ENCODE assay signal across 14 cellular contexts in genomic region chr4:47510036-47510435, GRCh38. TPM values are rescaled to one million over a fixed set of nuclear protein-coding genes. Genes with fewer than 3 reads are reported as not detected.
A peak's percentile ranks its signal among the peaks of the same experiment; 100 is the strongest.
DNase-seq lines count a peak whose midpoint lies in the region; ATAC-seq, FAIRE-seq and TF ChIP-seq lines count a peak whose summit lies in the region.
"Had no signal": no experiment of that assay in that cellular context is flagged by ENCODE, and none has a peak within 500 bp of the region (broad histone marks: within the 10 kb centered on the region; RNA-seq: fewer than 3 reads in every experiment).

No MANE protein-coding gene starts in this region.

- ATAC-seq in GM19463 (IDR thresholded peaks at IDR 0.05; ENCODE audit: unreplicated experiment) (peak; percentile 14), HG03159 (IDR thresholded peaks at IDR 0.05; ENCODE audit: unreplicated experiment) (peak; percentile 19), GM18873 (IDR thresholded peaks at IDR 0.05; ENCODE audit: low FRiP score, unreplicated experiment) (no peak)
- peak; percentile 28 for ATAC-seq in stimulated activated naive B cell treated with anti-CD40 and anti-IgM and Interleukin-4, amounts not matched to agents 10 μg/mL and 1 μg/mL and 100 μg/mL, for 72 hours (replicated peaks)
- ATAC-seq: activated CD8-positive, alpha-beta T cell treated with anti-CD3 and anti-CD28 coated beads, Interleukin-2, amount 10 ng/mL, durations not matched to agents 7 days and 5 days had no signal

- no peak for FAIRE-seq in endothelial cell of umbilical vein (lab: Jason Lieb, UNC)

- H2AFZ ChIP-seq in endothelial cell of umbilical vein (ENCODE audit: low read depth, low read length): peak overlapping the region; percentile 78

- DNase-seq in endothelial cell of umbilical vein (ENCODE audit: low read depth, low spot score) (no peak), hepatic stellate cell (ENCODE audit: low spot score) (no peak), osteocyte (ENCODE audit: extremely low spot score, unreplicated experiment) (no peak)
- no peak for DNase-seq in stimulated activated naive B cell treated with anti-CD40 and anti-IgM and Interleukin-4, amounts not matched to agents 10 μg/mL and 1 μg/mL and 100 μg/mL, for 72 hours
- no peak for DNase-seq in activated CD4-positive, alpha-beta memory T cell treated with anti-CD3 and anti-CD28 coated beads for 36 hours
- DNase-seq: activated CD8-positive, alpha-beta T cell treated with anti-CD3 and anti-CD28 coated beads, Interleukin-2, amount 10 ng/mL, durations not matched to agents 7 days and 5 days; anterior cingulate cortex; left cardiac atrium; SJCRH30 had no signal

- CTCF ChIA-PET in endothelial cell of umbilical vein (lab: Charles Lee): interaction anchor here (1.0 to 4.0 kb wide), 10 partner anchors 10 to 57 kb away, joined by 3 to 22 read pairs (median 4); partner anchors contain the start of gene ATP10D
- CTCF ChIA-PET in activated CD4-positive, alpha-beta memory T cell treated with anti-CD3 and anti-CD28 coated beads for 36 hours (lab: Charles Lee): no interaction called here

- H3K27ac Mint-ChIP-seq in stimulated activated naive B cell treated with anti-CD40 and anti-IgM and Interleukin-4, amounts not matched to agents 10 μg/mL and 1 μg/mL and 100 μg/mL, for 72 hours: peak overlapping the region; percentile 63
- no peak overlapping the region for H3K27ac Mint-ChIP-seq in activated CD4-positive, alpha-beta memory T cell treated with anti-CD3 and anti-CD28 coated beads for 36 hours
- no peak overlapping the region for H3K27ac Mint-ChIP-seq in osteocyte (ENCODE audit: unreplicated experiment)
- H3K27ac Mint-ChIP-seq: activated CD8-positive, alpha-beta T cell treated with anti-CD3 and anti-CD28 coated beads, Interleukin-2, amount 10 ng/mL, durations not matched to agents 7 days and 5 days; stimulated activated naive CD8-positive, alpha-beta T cell treated with anti-CD3 and anti-CD28 coated beads, Interleukin-15, Interleukin-2, amounts not matched to agents 100 ng/mL and 50 ng/mL, for 24 hours had no signal

- H3K4me1 Mint-ChIP-seq in stimulated activated naive B cell treated with anti-CD40 and anti-IgM and Interleukin-4, amounts not matched to agents 10 μg/mL and 1 μg/mL and 100 μg/mL, for 72 hours: peaks cover 44 to 77% of the 10 kb centered on the region in 2 donors
- H3K4me1 Mint-ChIP-seq in activated CD4-positive, alpha-beta memory T cell treated with anti-CD3 and anti-CD28 coated beads for 36 hours (ENCODE audit: low read depth): peaks cover 4% of the 10 kb centered on the region
- H3K4me1 Mint-ChIP-seq in osteocyte (ENCODE audit: unreplicated experiment): peaks cover 20% of the 10 kb centered on the region

- no peak overlapping the region for H3K4me2 ChIP-seq in endothelial cell of umbilical vein (ENCODE audit: insufficient read depth, low read length)

- H3K9me3 ChIP-seq in endothelial cell of umbilical vein (replicated peaks; ENCODE audit: control insufficient read depth, insufficient read depth, low read length): no peaks in the 10 kb centered on the region
- H3K9me3 ChIP-seq: SJCRH30 had no signal

- BruUV-seq in endothelial cell of umbilical vein (replicated peaks; lab: Mats Ljungman, UMichigan): no TSS peak

- TF ChIP-seq POLR2A in endothelial cell of umbilical vein (IDR thresholded peaks at IDR 0.05; ENCODE audit: low read depth, low read length): no peak

- H3K9ac ChIP-seq in endothelial cell of umbilical vein (replicated peaks; ENCODE audit: extremely low read depth, insufficient read depth, low read length): no peak overlapping the region

- H3K4me3 ChIP-seq in endothelial cell of umbilical vein (replicated peaks in 1 of 3; ENCODE audit: insufficient read depth in 1 of 3, low read depth in 1 of 3, low read length in 3 of 3): no peak overlapping the region
- H3K4me3 ChIP-seq: SJCRH30, skin epidermis had no signal

- peaks cover 11% of the 10 kb centered on the region for H3K4me1 ChIP-seq in endothelial cell of umbilical vein (ENCODE audit: control insufficient read depth, extremely low read depth, insufficient read depth, low read length)
- H3K4me1 ChIP-seq: SJCRH30 had no signal

- H3K27me3 ChIP-seq in endothelial cell of umbilical vein (ENCODE audit: control insufficient read depth in 2 of 2, insufficient read depth in 2 of 2, low read length in 2 of 2): no peaks in the 10 kb centered on the region
- H3K27me3 ChIP-seq: SJCRH30 had no signal

- no peaks in the 10 kb centered on the region for H3K79me2 ChIP-seq in endothelial cell of umbilical vein (ENCODE audit: control insufficient read depth, insufficient read depth, low read length)

- TF ChIP-seq CTCF in endothelial cell of umbilical vein (IDR thresholded peaks at IDR 0.05; ENCODE audit: extremely low read depth in 1 of 2, insufficient read depth in 1 of 2, low read depth in 1 of 2, low read length in 2 of 2) (no peak), osteocyte (IDR thresholded peaks at IDR 0.05) (no peak)

- H3K27ac ChIP-seq in endothelial cell of umbilical vein (ENCODE audit: insufficient read depth, low read depth, low read length): peak overlapping the region; percentile 45
- H3K27ac ChIP-seq: SJCRH30 had no signal

- peaks cover 12 to 23% of the 10 kb centered on the region in 2 donors for H3K36me3 Mint-ChIP-seq in stimulated activated naive B cell treated with anti-CD40 and anti-IgM and Interleukin-4, amounts not matched to agents 10 μg/mL and 1 μg/mL and 100 μg/mL, for 72 hours
- H3K36me3 Mint-ChIP-seq in activated CD4-positive, alpha-beta memory T cell treated with anti-CD3 and anti-CD28 coated beads for 36 hours: no peaks in the 10 kb centered on the region
- H3K36me3 Mint-ChIP-seq in osteocyte (ENCODE audit: unreplicated experiment): peaks cover 21% of the 10 kb centered on the region

- H3K4me3 Mint-ChIP-seq in stimulated activated naive B cell treated with anti-CD40 and anti-IgM and Interleukin-4, amounts not matched to agents 10 μg/mL and 1 μg/mL and 100 μg/mL, for 72 hours: peak overlapping the region in 1 of 2 donors; percentile 41
- no peak overlapping the region for H3K4me3 Mint-ChIP-seq in activated CD4-positive, alpha-beta memory T cell treated with anti-CD3 and anti-CD28 coated beads for 36 hours
- H3K4me3 Mint-ChIP-seq in osteocyte (ENCODE audit: unreplicated experiment): no peak overlapping the region
- H3K4me3 Mint-ChIP-seq: activated CD8-positive, alpha-beta T cell treated with anti-CD3 and anti-CD28 coated beads, Interleukin-2, amount 10 ng/mL, durations not matched to agents 7 days and 5 days; stimulated activated naive CD8-positive, alpha-beta T cell treated with anti-CD3 and anti-CD28 coated beads, Interleukin-15, Interleukin-2, amounts not matched to agents 100 ng/mL and 50 ng/mL, for 24 hours had no signal

- H3K27me3 Mint-ChIP-seq in stimulated activated naive B cell treated with anti-CD40 and anti-IgM and Interleukin-4, amounts not matched to agents 10 μg/mL and 1 μg/mL and 100 μg/mL, for 72 hours: no peaks in the 10 kb centered on the region
- no peaks in the 10 kb centered on the region for H3K27me3 Mint-ChIP-seq in activated CD4-positive, alpha-beta memory T cell treated with anti-CD3 and anti-CD28 coated beads for 36 hours
- H3K27me3 Mint-ChIP-seq in osteocyte (ENCODE audit: unreplicated experiment): no peaks in the 10 kb centered on the region
- H3K27me3 Mint-ChIP-seq: stimulated activated naive CD8-positive, alpha-beta T cell treated with anti-CD3 and anti-CD28 coated beads, Interleukin-15, Interleukin-2, amounts not matched to agents 100 ng/mL and 50 ng/mL, for 24 hours had no signal

- dilution Hi-C loops in endothelial cell of umbilical vein (cut with MboI; ENCODE audit: extremely low pct_ligation_motif_present, low sequenced_read_pairs): no loop called here

- H3K9me3 Mint-ChIP-seq in stimulated activated naive B cell treated with anti-CD40 and anti-IgM and Interleukin-4, amounts not matched to agents 10 μg/mL and 1 μg/mL and 100 μg/mL, for 72 hours: peaks cover 0 to 2% of the 10 kb centered on the region in 2 donors
- H3K9me3 Mint-ChIP-seq in activated CD4-positive, alpha-beta memory T cell treated with anti-CD3 and anti-CD28 coated beads for 36 hours: no peaks in the 10 kb centered on the region
- no peaks in the 10 kb centered on the region for H3K9me3 Mint-ChIP-seq in osteocyte (ENCODE audit: unreplicated experiment)
- H3K9me3 Mint-ChIP-seq: stimulated activated naive CD8-positive, alpha-beta T cell treated with anti-CD3 and anti-CD28 coated beads, Interleukin-15, Interleukin-2, amounts not matched to agents 100 ng/mL and 50 ng/mL, for 24 hours had no signal

- H3K36me3 ChIP-seq in endothelial cell of umbilical vein (ENCODE audit: control insufficient read depth in 2 of 2, extremely low read depth in 1 of 2, insufficient read depth in 2 of 2, low read length in 2 of 2): peaks cover 0 to 2% of the 10 kb centered on the region in 2 experiments
- H3K36me3 ChIP-seq: SJCRH30 had no signal

- H4K20me1 ChIP-seq in endothelial cell of umbilical vein (replicated peaks; ENCODE audit: control insufficient read depth, extremely low read depth, insufficient read depth, low read length): no peaks in the 10 kb centered on the region

- no peaks in the 10 kb centered on the region for H3K9me1 ChIP-seq in endothelial cell of umbilical vein (replicated peaks; ENCODE audit: control insufficient read depth, extremely low read depth, insufficient read depth, low read length)

- intact Hi-C loops in endothelial cell of umbilical vein (cut with micrococcal nuclease): loop anchor here (1.0 kb wide), 2 partner anchors 21 to 54 kb away; no protein-coding TSS in a partner anchor
- intact Hi-C loops in activated CD4-positive, alpha-beta memory T cell treated with anti-CD3 and anti-CD28 coated beads for 36 hours (cut with micrococcal nuclease): no loop called here

- POLR2A ChIA-PET in endothelial cell of umbilical vein (lab: Charles Lee): no interaction called here
- POLR2A ChIA-PET in activated CD4-positive, alpha-beta memory T cell treated with anti-CD3 and anti-CD28 coated beads for 36 hours (lab: Charles Lee): no interaction called here

RNA-seq across cellular contexts. Expression of gene ATP10D, which starts 25.0 kb away (rescaled TPM):
- 30.9 and 34.1 TPM in 2 replicates for total RNA-seq in endothelial cell of umbilical vein
- 32.8 and 40.2 TPM in 2 replicates for polyA plus RNA-seq in endothelial cell of umbilical vein
- 10.8 and 17.5 TPM in 2 replicates for polyA plus RNA-seq in endothelial cell of umbilical vein (2011; cell fraction: cytosol; rRNA removed)
- 39.1 and 41.9 TPM in 2 replicates for polyA plus RNA-seq in endothelial cell of umbilical vein (2011; cell fraction: nucleus; rRNA removed)
- 24.3 and 29.4 TPM in 2 replicates for polyA plus RNA-seq in endothelial cell of umbilical vein (2012)
- polyA minus RNA-seq in endothelial cell of umbilical vein: 238 and 283 TPM in 2 replicates
- polyA minus RNA-seq in endothelial cell of umbilical vein (2011; cell fraction: cytosol; rRNA and poly(A)+ RNA removed): 3.9 TPM
- 71.7 and 108 TPM in 2 replicates for polyA minus RNA-seq in endothelial cell of umbilical vein (2011; cell fraction: nucleus; rRNA and poly(A)+ RNA removed)
- 1 to 10 TPM; 2.8 to 3.0 TPM for total RNA-seq in activated CD4-positive, alpha-beta memory T cell treated with anti-CD3 and anti-CD28 coated beads for 36 hours
- total RNA-seq in osteocyte: 36.2 and 41.6 TPM in 2 replicates

RNA-seq across cellular contexts. Expression of gene COMMD8, which starts 46.5 kb away (rescaled TPM):
- 20.3 and 22.3 TPM in 2 replicates for total RNA-seq in endothelial cell of umbilical vein
- 2.9 and 4.9 TPM in 2 replicates for polyA plus RNA-seq in endothelial cell of umbilical vein
- 11.2 and 11.9 TPM in 2 replicates for polyA plus RNA-seq in endothelial cell of umbilical vein (2011; cell fraction: cytosol; rRNA removed)
- polyA plus RNA-seq in endothelial cell of umbilical vein (2011; cell fraction: nucleus; rRNA removed): 5.1 and 7.2 TPM in 2 replicates
- polyA plus RNA-seq in endothelial cell of umbilical vein (2012): 10.7 and 16.3 TPM in 2 replicates
- polyA minus RNA-seq in endothelial cell of umbilical vein: 1.3 and 1.7 TPM in 2 replicates
- 1.7 TPM for polyA minus RNA-seq in endothelial cell of umbilical vein (2011; cell fraction: cytosol; rRNA and poly(A)+ RNA removed)
- polyA minus RNA-seq in endothelial cell of umbilical vein (2011; cell fraction: nucleus; rRNA and poly(A)+ RNA removed): 4.4 and 4.9 TPM in 2 replicates
- total RNA-seq in activated CD4-positive, alpha-beta memory T cell treated with anti-CD3 and anti-CD28 coated beads for 36 hours: 10 to 100 TPM; 27.5 to 27.9 TPM
- total RNA-seq in osteocyte: 14.7 and 15.4 TPM in 2 replicates
